In the genomic region with DNA sequence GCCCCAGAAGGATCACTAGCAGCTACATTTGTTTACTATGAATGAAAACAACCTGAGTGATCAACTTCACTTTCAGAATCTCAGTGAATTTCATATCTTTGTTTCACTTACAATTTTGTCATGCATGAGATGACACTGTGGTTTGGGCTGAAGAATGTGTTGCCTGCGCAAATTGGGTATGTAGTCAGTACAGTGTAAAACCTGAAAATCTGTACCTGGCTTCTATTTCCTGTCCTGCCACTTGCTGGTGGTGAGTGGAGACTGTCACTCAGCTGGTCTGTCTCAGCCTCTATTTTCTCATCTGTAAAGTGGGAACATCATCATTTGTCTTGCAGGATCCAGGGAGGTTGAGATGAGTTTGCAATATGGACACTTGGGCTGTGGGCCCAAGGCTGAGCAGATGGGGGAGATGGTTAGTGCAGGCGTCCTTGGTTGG, we compare ENCODE assay signal across 10 cellular contexts.
DNase-seq lines count a peak whose midpoint lies in the region; ATAC-seq and TF ChIP-seq lines count a peak whose summit lies in the region.
"Had no signal": no experiment of that assay in that cellular context is flagged by ENCODE, and none has a peak within 500 bp of the region (broad histone marks: within the 10 kb centered on the region; RNA-seq: fewer than 3 reads in every experiment).

No MANE protein-coding gene starts in this region.

- peak overlapping the region; percentile 30 for H3K4me3 Mint-ChIP-seq in activated naive CD8-positive, alpha-beta T cell treated with anti-CD3 and anti-CD28 coated beads, Interleukin-2, amount 10 ng/mL, durations not matched to agents 7 days and 5 days
- no peak overlapping the region for H3K4me3 Mint-ChIP-seq in activated naive CD8-positive, alpha-beta T cell treated with anti-CD3 and anti-CD28 coated beads for 36 hours
- no peak overlapping the region for H3K4me3 Mint-ChIP-seq in stimulated activated naive CD8-positive, alpha-beta T cell treated with anti-CD3 and anti-CD28 coated beads, Interleukin-15, amount 100 ng/mL, for 72 hours
- no peak overlapping the region for H3K4me3 Mint-ChIP-seq in osteocyte (ENCODE audit: unreplicated experiment)
- H3K4me3 Mint-ChIP-seq: neural progenitor cell had no signal

- H3K9me3 Mint-ChIP-seq in activated naive CD8-positive, alpha-beta T cell treated with anti-CD3 and anti-CD28 coated beads, Interleukin-2, amount 10 ng/mL, durations not matched to agents 7 days and 5 days, result peaks cover 3% of the 10 kb centered on the region
- H3K9me3 Mint-ChIP-seq in activated naive CD8-positive, alpha-beta T cell treated with anti-CD3 and anti-CD28 coated beads for 36 hours, result peaks cover 10% of the 10 kb centered on the region
- H3K9me3 Mint-ChIP-seq in stimulated activated naive CD8-positive, alpha-beta T cell treated with anti-CD3 and anti-CD28 coated beads, Interleukin-15, amount 100 ng/mL, for 72 hours, result peaks cover 12 to 16% of the 10 kb centered on the region in 2 donors
- peaks cover 7% of the 10 kb centered on the region for H3K9me3 Mint-ChIP-seq in osteocyte (ENCODE audit: unreplicated experiment)
- H3K9me3 Mint-ChIP-seq: neural progenitor cell had no signal

- peak; percentile 29 for ATAC-seq in activated naive CD8-positive, alpha-beta T cell treated with anti-CD3 and anti-CD28 coated beads, Interleukin-2, amount 10 ng/mL, durations not matched to agents 7 days and 5 days (ENCODE audit: low read depth)
- peak; percentile 90 for ATAC-seq in HG02642 (IDR thresholded peaks at IDR 0.05; ENCODE audit: poor library complexity, unreplicated experiment)
- peak; percentile 87 for ATAC-seq in HG03571 (IDR thresholded peaks at IDR 0.05; ENCODE audit: unreplicated experiment)
- peak; percentile 90 for ATAC-seq in stimulated activated naive CD8-positive, alpha-beta T cell treated with anti-CD3 and anti-CD28 coated beads, Interleukin-15, amount 100 ng/mL, for 72 hours
- ATAC-seq: HCT116 had no signal

- H3K27me3 Mint-ChIP-seq in activated naive CD8-positive, alpha-beta T cell treated with anti-CD3 and anti-CD28 coated beads, Interleukin-2, amount 10 ng/mL, durations not matched to agents 7 days and 5 days, result no peaks in the 10 kb centered on the region
- H3K27me3 Mint-ChIP-seq in activated naive CD8-positive, alpha-beta T cell treated with anti-CD3 and anti-CD28 coated beads for 36 hours, result no peaks in the 10 kb centered on the region
- no peaks in the 10 kb centered on the region for H3K27me3 Mint-ChIP-seq in stimulated activated naive CD8-positive, alpha-beta T cell treated with anti-CD3 and anti-CD28 coated beads, Interleukin-15, amount 100 ng/mL, for 72 hours
- H3K27me3 Mint-ChIP-seq in osteocyte (ENCODE audit: unreplicated experiment), result no peaks in the 10 kb centered on the region

- DNase-seq in activated naive CD8-positive, alpha-beta T cell treated with anti-CD3 and anti-CD28 coated beads, Interleukin-2, amount 10 ng/mL, durations not matched to agents 7 days and 5 days, result no peak
- no peak for DNase-seq in activated naive CD8-positive, alpha-beta T cell treated with anti-CD3 and anti-CD28 coated beads for 36 hours
- DNase-seq in stimulated activated naive CD8-positive, alpha-beta T cell treated with anti-CD3 and anti-CD28 coated beads, Interleukin-15, amount 100 ng/mL, for 72 hours, result peak in 1 of 2 donors; percentile 35
- DNase-seq in EL, result no peak
- no peak for DNase-seq in osteocyte (ENCODE audit: extremely low spot score, unreplicated experiment)
- DNase-seq in GM03348 (ENCODE audit: low spot score), result no peak

- H3K36me3 Mint-ChIP-seq in activated naive CD8-positive, alpha-beta T cell treated with anti-CD3 and anti-CD28 coated beads, Interleukin-2, amount 10 ng/mL, durations not matched to agents 7 days and 5 days, result peaks cover 8% of the 10 kb centered on the region
- peaks cover 12% of the 10 kb centered on the region for H3K36me3 Mint-ChIP-seq in activated naive CD8-positive, alpha-beta T cell treated with anti-CD3 and anti-CD28 coated beads for 36 hours
- no peaks in the 10 kb centered on the region for H3K36me3 Mint-ChIP-seq in osteocyte (ENCODE audit: unreplicated experiment)
- H3K36me3 Mint-ChIP-seq: neural progenitor cell had no signal

- H3K4me1 Mint-ChIP-seq in activated naive CD8-positive, alpha-beta T cell treated with anti-CD3 and anti-CD28 coated beads, Interleukin-2, amount 10 ng/mL, durations not matched to agents 7 days and 5 days, result peaks cover 74% of the 10 kb centered on the region
- H3K4me1 Mint-ChIP-seq in activated naive CD8-positive, alpha-beta T cell treated with anti-CD3 and anti-CD28 coated beads for 36 hours, result peaks cover 45% of the 10 kb centered on the region
- peaks cover 55% of the 10 kb centered on the region for H3K4me1 Mint-ChIP-seq in stimulated activated naive CD8-positive, alpha-beta T cell treated with anti-CD3 and anti-CD28 coated beads, Interleukin-15, amount 100 ng/mL, for 72 hours
- H3K4me1 Mint-ChIP-seq in osteocyte (ENCODE audit: unreplicated experiment), result no peaks in the 10 kb centered on the region

- POLR2A ChIA-PET in activated naive CD8-positive, alpha-beta T cell treated with anti-CD3 and anti-CD28 coated beads, Interleukin-2, amount 10 ng/mL, durations not matched to agents 7 days and 5 days (lab: Charles Lee), result interaction anchor here (3.7 kb wide), 1 partner anchor 10 kb away, joined by 18 read pairs; no protein-coding TSS in a partner anchor

- no peak for TF ChIP-seq CTCF in osteocyte (IDR thresholded peaks at IDR 0.05)

- peak overlapping the region; percentile 92 for H3K27ac Mint-ChIP-seq in activated naive CD8-positive, alpha-beta T cell treated with anti-CD3 and anti-CD28 coated beads, Interleukin-2, amount 10 ng/mL, durations not matched to agents 7 days and 5 days
- H3K27ac Mint-ChIP-seq in activated naive CD8-positive, alpha-beta T cell treated with anti-CD3 and anti-CD28 coated beads for 36 hours, result no peak overlapping the region
- no peak overlapping the region for H3K27ac Mint-ChIP-seq in stimulated activated naive CD8-positive, alpha-beta T cell treated with anti-CD3 and anti-CD28 coated beads, Interleukin-15, amount 100 ng/mL, for 72 hours
- no peak overlapping the region for H3K27ac Mint-ChIP-seq in osteocyte (ENCODE audit: unreplicated experiment)
- H3K27ac Mint-ChIP-seq: neural progenitor cell had no signal

Comparison
In these comparisons a context has a peak if more than half of its experiments do, and no peak if none do; other contexts are left out.
1. ATAC-seq: peak in every context shown above with its lines; median percentile 90 in HG02642; 90 in stimulated activated naive CD8-positive, alpha-beta T cell treated with anti-CD3 and anti-CD28 coated beads, Interleukin-15, amount 100 ng/mL, for 72 hours; 87 in HG03571; 29 in activated naive CD8-positive, alpha-beta T cell treated with anti-CD3 and anti-CD28 coated beads, Interleukin-2, amount 10 ng/mL, durations not matched to agents 7 days and 5 days.